ENCODE assay signal across 20 cellular contexts in the genomic region with DNA sequence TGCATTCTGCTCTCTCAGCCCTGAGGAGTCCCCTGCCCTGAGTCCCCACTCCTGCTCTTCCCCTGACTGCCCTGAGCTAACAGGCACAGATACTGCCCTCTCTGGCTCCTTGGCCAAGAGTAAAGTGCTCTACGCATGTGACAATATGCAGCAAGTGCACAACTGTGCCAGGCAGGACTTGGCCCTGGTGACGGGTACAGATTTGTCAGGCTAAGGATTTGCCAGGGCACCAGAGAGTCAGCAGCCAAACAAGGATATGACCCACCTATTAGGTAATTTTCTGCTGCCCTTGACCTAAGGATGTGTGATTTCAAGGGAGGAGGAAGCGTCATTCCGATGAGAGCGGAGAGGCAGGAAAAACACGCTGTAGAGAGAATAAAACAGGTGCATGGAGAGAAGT.
A peak's percentile ranks its signal among the peaks of the same experiment; 100 is the strongest.
DNase-seq lines count a peak whose midpoint lies in the region; ATAC-seq and TF ChIP-seq lines count a peak whose summit lies in the region.
"Had no signal": no experiment of that assay in that cellular context is flagged by ENCODE, and none has a peak within 500 bp of the region (broad histone marks: within the 10 kb centered on the region; RNA-seq: fewer than 3 reads in every experiment).

No MANE protein-coding gene starts in this region.

- peak; percentile 61 to 97 (median 94) for ATAC-seq in heart right ventricle
- ATAC-seq in psoas muscle = peak; percentile 67 to 92 (median 89)
- no peak for ATAC-seq in activated CD8-positive, alpha-beta T cell treated with anti-CD3 and anti-CD28 coated beads for 36 hours
- ATAC-seq: A549 had no signal

- H3K4me1 ChIP-seq in adrenal gland (replicated peaks in 1 of 2) (no peaks in the 10 kb centered on the region), heart right ventricle (peaks cover 0 to 8% (median 0%) of the 10 kb centered on the region in 9 donors), psoas muscle (no peaks in the 10 kb centered on the region)
- H3K4me1 ChIP-seq: HAP-1 had no signal

- H3K36me3 ChIP-seq in adrenal gland (replicated peaks in 1 of 2) (no peaks in the 10 kb centered on the region), heart right ventricle (no peaks in the 10 kb centered on the region), psoas muscle (ENCODE audit: insufficient read depth in 1 of 2, low read depth in 1 of 2) (no peaks in the 10 kb centered on the region)
- H3K36me3 ChIP-seq: HAP-1, MG63 had no signal

- H3K27me3 ChIP-seq in adrenal gland (peaks cover 4% of the 10 kb centered on the region), heart right ventricle (peaks cover 0 to 18% (median 4%) of the 10 kb centered on the region in 7 donors), psoas muscle (ENCODE audit: insufficient read depth in 3 of 3, low read length in 2 of 3) (peaks cover 0 to 8% (median 0%) of the 10 kb centered on the region in 3 donors)
- H3K27me3 ChIP-seq: MG63 had no signal

- H3K27ac Mint-ChIP-seq in activated CD8-positive, alpha-beta T cell treated with anti-CD3 and anti-CD28 coated beads for 36 hours = no peak overlapping the region
- H3K27ac Mint-ChIP-seq in glutamatergic neuron (ENCODE audit: unreplicated experiment) = no peak overlapping the region
- H3K27ac Mint-ChIP-seq: CD4-positive, alpha-beta memory T cell; IgD-negative memory B cell had no signal

- no peaks in the 10 kb centered on the region for H3K9me3 Mint-ChIP-seq in activated CD8-positive, alpha-beta T cell treated with anti-CD3 and anti-CD28 coated beads for 36 hours
- peaks cover 2% of the 10 kb centered on the region for H3K9me3 Mint-ChIP-seq in glutamatergic neuron (ENCODE audit: unreplicated experiment)
- H3K9me3 Mint-ChIP-seq: IgD-negative memory B cell had no signal

- H3K36me3 Mint-ChIP-seq in activated CD8-positive, alpha-beta T cell treated with anti-CD3 and anti-CD28 coated beads for 36 hours (ENCODE audit: low read depth) = no peaks in the 10 kb centered on the region
- H3K36me3 Mint-ChIP-seq in glutamatergic neuron (ENCODE audit: unreplicated experiment) = no peaks in the 10 kb centered on the region
- H3K36me3 Mint-ChIP-seq: CD4-positive, alpha-beta memory T cell; IgD-negative memory B cell had no signal

- no peak for TF ChIP-seq CTCF in adrenal gland (IDR thresholded peaks at IDR 0.05)
- no peak for TF ChIP-seq CTCF in heart right ventricle (IDR thresholded peaks at IDR 0.05)
- no peak for TF ChIP-seq CTCF in psoas muscle (IDR thresholded peaks at IDR 0.05)
- TF ChIP-seq CTCF in activated CD8-positive, alpha-beta T cell treated with anti-CD3 and anti-CD28 coated beads for 36 hours (IDR thresholded peaks at IDR 0.05) = no peak
- no peak for TF ChIP-seq CTCF in glutamatergic neuron (IDR thresholded peaks at IDR 0.05; ENCODE audit: partially characterized antibody, unreplicated experiment)

- H3K27ac ChIP-seq in adrenal gland (no peak overlapping the region), heart right ventricle (no peak overlapping the region), psoas muscle (no peak overlapping the region)
- H3K27ac ChIP-seq: A549 had no signal

- WGBS in adrenal gland, 4 donors = 37 to 45% (median 43%) methylated on average over 5 to 6 of the region's 6 CpGs
- WGBS in heart right ventricle, 2 donors = 41 to 53% methylated on average over 6 of the region's 6 CpGs
- WGBS in psoas muscle, 3 donors = 16 to 27% (median 18%) methylated on average over 6 of the region's 6 CpGs

- H3K4me3 ChIP-seq in adrenal gland = no peak overlapping the region
- H3K4me3 ChIP-seq in heart right ventricle = no peak overlapping the region
- H3K4me3 ChIP-seq in psoas muscle = no peak overlapping the region
- H3K4me3 ChIP-seq: A549, HAP-1, MG63 had no signal

- CTCF ChIA-PET in activated CD8-positive, alpha-beta T cell treated with anti-CD3 and anti-CD28 coated beads for 36 hours (lab: Charles Lee) = no interaction called here

- no peak overlapping the region for H3K4me3 Mint-ChIP-seq in activated CD8-positive, alpha-beta T cell treated with anti-CD3 and anti-CD28 coated beads for 36 hours
- no peak overlapping the region for H3K4me3 Mint-ChIP-seq in glutamatergic neuron (ENCODE audit: unreplicated experiment)
- H3K4me3 Mint-ChIP-seq: CD4-positive, alpha-beta memory T cell; IgD-negative memory B cell had no signal

- POLR2A ChIA-PET in activated CD8-positive, alpha-beta T cell treated with anti-CD3 and anti-CD28 coated beads for 36 hours (lab: Charles Lee) = no interaction called here

- H3K9me3 ChIP-seq in adrenal gland (replicated peaks in 1 of 3) (no peaks in the 10 kb centered on the region), heart right ventricle (no peaks in the 10 kb centered on the region), psoas muscle (no peaks in the 10 kb centered on the region)
- H3K9me3 ChIP-seq: A549, HAP-1, MG63 had no signal

- TF ChIP-seq POLR2A in adrenal gland (IDR thresholded peaks at IDR 0.05) = no peak

- DNase-seq in G401 (ENCODE audit: low spot score) = peak; percentile 32
- DNase-seq in adrenal gland = peak in 5 of 7 donors; percentile 24 to 53 (median 31)
- peak; percentile 52 to 60 for DNase-seq in heart right ventricle
- peak in 1 of 2 donors; percentile 25 for DNase-seq in psoas muscle
- DNase-seq in activated CD8-positive, alpha-beta T cell treated with anti-CD3 and anti-CD28 coated beads for 36 hours = no peak
- no peak for DNase-seq in activated CD4-positive, CD25-positive, alpha-beta regulatory T cell treated with anti-CD3 and anti-CD28 coated beads, Interleukin-2, amount 50 U/mL, for 72 hours
- DNase-seq in glutamatergic neuron = no peak
- DNase-seq: CD4-positive, alpha-beta memory T cell; DMS153; GF-D8; Karpas-422; MG63; NCI-H1092; NCI-H146; NCI-H2081 treated with DMSO at 0.1 percent for 48 hours; NCI-H446 treated with DMSO at 0.1 percent for 48 hours; RPMI8226 had no signal

- in situ Hi-C loops in G401 (cut with HindIII; ENCODE audit: low sequenced_read_pairs) = no loop called here

- intact Hi-C loops in adrenal gland (cut with DNase I) = no loop called here
- intact Hi-C loops in heart right ventricle (cut with DNase I) = no loop called here
- intact Hi-C loops in psoas muscle (cut with DNase I) = no loop called here
- intact Hi-C loops in activated CD8-positive, alpha-beta T cell treated with anti-CD3 and anti-CD28 coated beads for 36 hours (cut with micrococcal nuclease) = no loop called here

- no peaks in the 10 kb centered on the region for H3K4me1 Mint-ChIP-seq in activated CD8-positive, alpha-beta T cell treated with anti-CD3 and anti-CD28 coated beads for 36 hours (ENCODE audit: low read depth)
- peaks cover 25% of the 10 kb centered on the region for H3K4me1 Mint-ChIP-seq in glutamatergic neuron (ENCODE audit: low read depth, unreplicated experiment)
- H3K4me1 Mint-ChIP-seq: CD4-positive, alpha-beta memory T cell; IgD-negative memory B cell had no signal

- no peaks in the 10 kb centered on the region for H3K27me3 Mint-ChIP-seq in activated CD8-positive, alpha-beta T cell treated with anti-CD3 and anti-CD28 coated beads for 36 hours
- peaks cover 3% of the 10 kb centered on the region for H3K27me3 Mint-ChIP-seq in glutamatergic neuron (ENCODE audit: unreplicated experiment)

Comparison
In these comparisons a context has a peak if more than half of its experiments do, and no peak if none do; other contexts are left out.
1. DNase-seq: peak in G401 (single experiment), adrenal gland (5 of 7) and heart right ventricle (2 of 2); none in activated CD8-positive, alpha-beta T cell treated with anti-CD3 and anti-CD28 coated beads for 36 hours (single experiment), activated CD4-positive, CD25-positive, alpha-beta regulatory T cell treated with anti-CD3 and anti-CD28 coated beads, Interleukin-2, amount 50 U/mL, for 72 hours (single experiment) and glutamatergic neuron (single experiment).